23 cellular contexts compared by ENCODE assay signal in the genomic region with DNA sequence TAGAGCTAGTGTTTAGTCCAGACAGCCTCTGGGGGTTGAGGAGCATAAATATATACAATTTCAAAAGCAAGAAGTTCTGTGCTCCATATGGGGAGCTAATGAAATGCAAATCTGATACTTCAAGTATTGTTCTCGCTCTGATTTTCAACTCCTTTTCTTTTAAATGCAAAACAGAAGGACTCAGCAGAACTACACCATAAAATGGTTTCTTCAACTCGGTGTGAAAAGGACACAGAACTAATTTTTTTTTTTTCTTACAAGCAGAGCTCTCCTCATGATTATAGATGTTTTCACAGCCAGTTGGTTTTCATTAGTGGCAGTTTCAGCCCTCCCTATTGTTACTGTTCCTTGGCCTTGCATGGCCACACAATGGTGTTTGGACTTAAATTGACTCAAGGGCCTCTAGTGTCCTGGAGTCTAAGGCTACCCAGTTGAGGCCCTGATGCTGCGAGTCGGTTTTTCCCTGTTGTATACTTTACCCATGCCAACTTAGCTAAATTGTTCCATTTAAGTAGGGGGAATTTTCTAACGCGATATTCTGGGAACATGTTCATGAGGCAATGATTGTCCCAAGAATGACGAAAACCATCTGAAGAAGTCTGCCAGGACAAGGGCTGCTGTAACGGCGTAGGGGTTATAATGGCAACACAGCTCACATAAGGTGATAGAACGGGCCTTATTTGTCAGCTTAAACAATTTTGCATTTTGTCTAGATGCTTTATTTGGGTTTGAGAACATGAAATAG.
DNase-seq lines count a peak whose midpoint lies in the region; ATAC-seq and TF ChIP-seq lines count a peak whose summit lies in the region.
"Had no signal": no experiment of that assay in that cellular context is flagged by ENCODE, and none has a peak within 500 bp of the region (broad histone marks: within the 10 kb centered on the region; RNA-seq: fewer than 3 reads in every experiment).

No MANE protein-coding gene starts in this region.

- peak overlapping the region; percentile 47 for H3K27ac ChIP-seq in GM23338 (ENCODE audit: low read depth)
- peak overlapping the region; percentile 88 for H3K27ac ChIP-seq in SK-N-MC
- peak overlapping the region; percentile 63 for H3K27ac ChIP-seq in hepatocyte
- peak overlapping the region in 3 of 5 donors; percentile 50 to 79 (median 66) for H3K27ac ChIP-seq in stomach
- H3K27ac ChIP-seq: adrenal gland, C4-2B, cardiac muscle cell, suprapubic skin had no signal

- peaks cover 6% of the 10 kb centered on the region for H3K27me3 Mint-ChIP-seq in GM23338 (ENCODE audit: insufficient read depth, low read depth, poor library complexity)
- H3K27me3 Mint-ChIP-seq in activated naive CD8-positive, alpha-beta T cell treated with anti-CD3 and anti-CD28 coated beads for 36 hours, result no peaks in the 10 kb centered on the region

- TF ChIP-seq CTCF in GM23338 (conservative IDR thresholded peaks at IDR 0.05; ENCODE audit: low read depth in 2 of 2), result no peak
- TF ChIP-seq CTCF in hepatocyte (IDR thresholded peaks at IDR 0.05; ENCODE audit: poor library complexity), result no peak
- TF ChIP-seq CTCF in stomach (IDR thresholded peaks at IDR 0.05), result no peak

- no peak for TF ChIP-seq POLR2A in stomach (IDR thresholded peaks at IDR 0.05)

- H3K9me3 ChIP-seq in SK-N-MC (ENCODE audit: low read depth, low read length), result no peaks in the 10 kb centered on the region
- H3K9me3 ChIP-seq in hepatocyte (ENCODE audit: low read depth), result no peaks in the 10 kb centered on the region
- no peaks in the 10 kb centered on the region for H3K9me3 ChIP-seq in stomach
- H3K9me3 ChIP-seq: adrenal gland, suprapubic skin had no signal

- no peaks in the 10 kb centered on the region for H3F3A ChIP-seq in GM23338 (replicated peaks; ENCODE audit: low read depth)

- whole genome bisulfite sequencing in hepatocyte (ENCODE audit: low lambda C conversion rate, missing lambda C conversion rate), result 62% methylated on average over 10 of the region's 10 CpGs
- 75 to 92% (median 83%) methylated on average over 10 of the region's 10 CpGs for WGBS in stomach, 5 donors

- DNase-seq in GM23338 (ENCODE audit: low spot score) (no peak), SK-N-MC (ENCODE audit: low read depth, low spot score) (peak; percentile 22), hepatocyte (ENCODE audit: low spot score) (no peak), stomach (no peak), iPS-NIHi7 (ENCODE audit: extremely low spot score) (no peak)
- no peak for DNase-seq in activated naive CD8-positive, alpha-beta T cell treated with anti-CD3 and anti-CD28 coated beads for 36 hours
- DNase-seq: activated CD4-positive, alpha-beta T cell treated with anti-CD3 and anti-CD28 coated beads for 4 hours; activated CD8-positive, alpha-beta memory T cell treated with anti-CD3 and anti-CD28 coated beads for 24 hours; activated naive CD4-positive, alpha-beta T cell; activated T-cell treated with anti-CD3 and anti-CD28 coated beads, Interleukin-2, amount 50 U/mL, for 48 hours; adrenal gland; H7; kidney glomerular epithelial cell; NCI-H1048; NCI-H187; NCI-H774; nucleus accumbens; RPMI8226 had no signal

- no peaks in the 10 kb centered on the region; the same call in 1 of the 2 replicates for H3K36me3 ChIP-seq in GM23338 (ENCODE audit: insufficient read depth)
- no peaks in the 10 kb centered on the region for H3K36me3 ChIP-seq in SK-N-MC (ENCODE audit: insufficient read depth, low read length)
- no peaks in the 10 kb centered on the region for H3K36me3 ChIP-seq in hepatocyte (replicated peaks; ENCODE audit: insufficient read depth, low read depth)
- H3K36me3 ChIP-seq in stomach, result peaks cover 0 to 39% (median 24%) of the 10 kb centered on the region in 4 donors

- H3K4me3 Mint-ChIP-seq in GM23338, result no peak overlapping the region
- H3K4me3 Mint-ChIP-seq in activated naive CD8-positive, alpha-beta T cell treated with anti-CD3 and anti-CD28 coated beads for 36 hours, result no peak overlapping the region

- ATAC-seq in GM23338 (peak; percentile 22; the same call in 2 of the 3 replicates), GM18498 (IDR thresholded peaks at IDR 0.05; ENCODE audit: unreplicated experiment) (no peak)
- ATAC-seq: SK-N-SH treated with all-trans-retinoic acid at 6 μM for 48 hours had no signal

- intact Hi-C loops in stomach (cut with DNase I; ENCODE audit: low total_unique reads), result loop anchor here (10.0 kb wide), 1 partner anchor 830 kb away; no protein-coding TSS in a partner anchor

- H3K4me1 ChIP-seq in GM23338 (ENCODE audit: insufficient read depth), result peaks cover 44% of the 10 kb centered on the region
- H3K4me1 ChIP-seq in hepatocyte (ENCODE audit: insufficient read depth), result peaks cover 41% of the 10 kb centered on the region
- H3K4me1 ChIP-seq in stomach, result peaks cover 0 to 46% (median 20%) of the 10 kb centered on the region in 4 donors

- no peaks in the 10 kb centered on the region for H4K20me1 ChIP-seq in GM23338 (replicated peaks; ENCODE audit: insufficient read depth)
- H4K20me1 ChIP-seq in hepatocyte (ENCODE audit: insufficient read depth, poor library complexity, severe bottlenecking), result no peaks in the 10 kb centered on the region

- no peaks in the 10 kb centered on the region for H3K79me2 ChIP-seq in GM23338 (replicated peaks; ENCODE audit: insufficient read depth)
- no peaks in the 10 kb centered on the region for H3K79me2 ChIP-seq in hepatocyte

- H3K27ac Mint-ChIP-seq in GM23338, result peak overlapping the region; percentile 59
- no peak overlapping the region for H3K27ac Mint-ChIP-seq in activated naive CD8-positive, alpha-beta T cell treated with anti-CD3 and anti-CD28 coated beads for 36 hours

- H3K9ac ChIP-seq in SK-N-MC (ENCODE audit: insufficient read length), result no peak overlapping the region

- H3K9me2 ChIP-seq in GM23338 (ENCODE audit: insufficient read depth) (no peaks in the 10 kb centered on the region; the same call in 1 of the 2 replicates), hepatocyte (replicated peaks; ENCODE audit: insufficient read depth) (no peaks in the 10 kb centered on the region)

- H3K4me2 ChIP-seq in GM23338 (peak overlapping the region; percentile 50), hepatocyte (peak overlapping the region; percentile 23)

- no peak overlapping the region for H2AFZ ChIP-seq in GM23338
- no peak overlapping the region for H2AFZ ChIP-seq in hepatocyte

- no peak overlapping the region for H3K4me3 ChIP-seq in GM23338
- peak overlapping the region; percentile 47 for H3K4me3 ChIP-seq in SK-N-MC
- no peak overlapping the region for H3K4me3 ChIP-seq in hepatocyte
- H3K4me3 ChIP-seq in stomach, result no peak overlapping the region
- H3K4me3 ChIP-seq: adrenal gland, cardiac muscle cell, suprapubic skin had no signal

- H3K9me3 Mint-ChIP-seq in GM23338, result no peaks in the 10 kb centered on the region
- H3K9me3 Mint-ChIP-seq in activated naive CD8-positive, alpha-beta T cell treated with anti-CD3 and anti-CD28 coated beads for 36 hours, result no peaks in the 10 kb centered on the region

- H3K27me3 ChIP-seq in GM23338 (ENCODE audit: insufficient read depth) (no peaks in the 10 kb centered on the region), hepatocyte (no peaks in the 10 kb centered on the region), stomach (no peaks in the 10 kb centered on the region)
- H3K27me3 ChIP-seq: adrenal gland, cardiac muscle cell, suprapubic skin had no signal

- H3K36me3 Mint-ChIP-seq in GM23338 (ENCODE audit: low read depth), result peaks cover 4% of the 10 kb centered on the region; the same call in 1 of the 3 replicates
- no peaks in the 10 kb centered on the region for H3K36me3 Mint-ChIP-seq in activated naive CD8-positive, alpha-beta T cell treated with anti-CD3 and anti-CD28 coated beads for 36 hours

- TF ChIP-seq EP300 in stomach (IDR thresholded peaks at IDR 0.05), result peak; percentile 82

- H3K4me1 Mint-ChIP-seq in GM23338, result peaks cover 42% of the 10 kb centered on the region
- no peaks in the 10 kb centered on the region for H3K4me1 Mint-ChIP-seq in activated naive CD8-positive, alpha-beta T cell treated with anti-CD3 and anti-CD28 coated beads for 36 hours

TF ChIP-seq in GM23338, 12 proteins besides CTCF, POLR2A, EP300 and RAD21 (continues in another document):
- TF ChIP-seq EZH2 (IDR thresholded peaks at IDR 0.05; ENCODE audit: low read depth, unreplicated experiment), result no peak
- TF ChIP-seq STAT1 (IDR thresholded peaks at IDR 0.05; ENCODE audit: unreplicated experiment), result no peak
- TF ChIP-seq EZH2phosphoT487 (IDR thresholded peaks at IDR 0.05; ENCODE audit: unreplicated experiment), result no peak
- no peak for TF ChIP-seq ZNF331 (CRISPR knock-in tag; IDR thresholded peaks at IDR 0.05; ENCODE audit: low read depth)
- TF ChIP-seq, protein P1, sequence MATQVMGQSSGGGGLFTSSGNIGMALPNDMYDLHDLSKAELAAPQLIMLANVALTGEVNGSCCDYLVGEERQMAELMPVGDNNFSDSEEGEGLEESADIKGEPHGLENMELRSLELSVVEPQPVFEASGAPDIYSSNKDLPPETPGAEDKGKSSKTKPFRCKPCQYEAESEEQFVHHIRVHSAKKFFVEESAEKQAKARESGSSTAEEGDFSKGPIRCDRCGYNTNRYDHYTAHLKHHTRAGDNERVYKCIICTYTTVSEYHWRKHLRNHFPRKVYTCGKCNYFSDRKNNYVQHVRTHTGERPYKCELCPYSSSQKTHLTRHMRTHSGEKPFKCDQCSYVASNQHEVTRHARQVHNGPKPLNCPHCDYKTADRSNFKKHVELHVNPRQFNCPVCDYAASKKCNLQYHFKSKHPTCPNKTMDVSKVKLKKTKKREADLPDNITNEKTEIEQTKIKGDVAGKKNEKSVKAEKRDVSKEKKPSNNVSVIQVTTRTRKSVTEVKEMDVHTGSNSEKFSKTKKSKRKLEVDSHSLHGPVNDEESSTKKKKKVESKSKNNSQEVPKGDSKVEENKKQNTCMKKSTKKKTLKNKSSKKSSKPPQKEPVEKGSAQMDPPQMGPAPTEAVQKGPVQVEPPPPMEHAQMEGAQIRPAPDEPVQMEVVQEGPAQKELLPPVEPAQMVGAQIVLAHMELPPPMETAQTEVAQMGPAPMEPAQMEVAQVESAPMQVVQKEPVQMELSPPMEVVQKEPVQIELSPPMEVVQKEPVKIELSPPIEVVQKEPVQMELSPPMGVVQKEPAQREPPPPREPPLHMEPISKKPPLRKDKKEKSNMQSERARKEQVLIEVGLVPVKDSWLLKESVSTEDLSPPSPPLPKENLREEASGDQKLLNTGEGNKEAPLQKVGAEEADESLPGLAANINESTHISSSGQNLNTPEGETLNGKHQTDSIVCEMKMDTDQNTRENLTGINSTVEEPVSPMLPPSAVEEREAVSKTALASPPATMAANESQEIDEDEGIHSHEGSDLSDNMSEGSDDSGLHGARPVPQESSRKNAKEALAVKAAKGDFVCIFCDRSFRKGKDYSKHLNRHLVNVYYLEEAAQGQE (IDR thresholded peaks at IDR 0.05; ENCODE audit: unreplicated experiment), result no peak
- no peak for TF ChIP-seq JUNB (IDR thresholded peaks at IDR 0.05; ENCODE audit: unreplicated experiment)
- no peak for TF ChIP-seq NANOG (IDR thresholded peaks at IDR 0.05; ENCODE audit: borderline replicate concordance)
